In genomic region chr3:133083395-133083794, GRCh38 we compare ENCODE assay signal across 8 cellular contexts. TPM values are rescaled to one million over a fixed set of nuclear protein-coding genes. Genes with fewer than 3 reads are reported as not detected.
"Had no signal": no experiment of that assay in that cellular context is flagged by ENCODE, and none has a peak within 500 bp of the region (broad histone marks: within the 10 kb centered on the region; RNA-seq: fewer than 3 reads in every experiment).

No MANE protein-coding gene starts in this region.

- H3K4me3 ChIP-seq: GM23248, HAP-1 had no signal

- H3K36me3 ChIP-seq: HAP-1 had no signal

- H3K27ac ChIP-seq: GM23248 had no signal

- DNase-seq: GM23248, GOT3, H7, HFFc6, IMR-90 had no signal

- H3K27ac Mint-ChIP-seq: HFFc6 had no signal

- H3K4me3 Mint-ChIP-seq: HFFc6 had no signal

- H3K9ac ChIP-seq: GM23248 had no signal

- H2AFZ ChIP-seq: GM23248 had no signal

- H3K4me1 ChIP-seq: HAP-1 had no signal

- H3K9me3 ChIP-seq: HAP-1 had no signal

- ATAC-seq: HCT116 had no signal

RNA-seq across cellular contexts. Expression of gene TMEM108, which starts 45.2 kb away (rescaled TPM):
- total RNA-seq: GM23248, HFFc6, HT-29 had no signal
- polyA plus RNA-seq: GM23248 had no signal
